ENCODE assay signal across 8 cellular contexts in the genomic region with DNA sequence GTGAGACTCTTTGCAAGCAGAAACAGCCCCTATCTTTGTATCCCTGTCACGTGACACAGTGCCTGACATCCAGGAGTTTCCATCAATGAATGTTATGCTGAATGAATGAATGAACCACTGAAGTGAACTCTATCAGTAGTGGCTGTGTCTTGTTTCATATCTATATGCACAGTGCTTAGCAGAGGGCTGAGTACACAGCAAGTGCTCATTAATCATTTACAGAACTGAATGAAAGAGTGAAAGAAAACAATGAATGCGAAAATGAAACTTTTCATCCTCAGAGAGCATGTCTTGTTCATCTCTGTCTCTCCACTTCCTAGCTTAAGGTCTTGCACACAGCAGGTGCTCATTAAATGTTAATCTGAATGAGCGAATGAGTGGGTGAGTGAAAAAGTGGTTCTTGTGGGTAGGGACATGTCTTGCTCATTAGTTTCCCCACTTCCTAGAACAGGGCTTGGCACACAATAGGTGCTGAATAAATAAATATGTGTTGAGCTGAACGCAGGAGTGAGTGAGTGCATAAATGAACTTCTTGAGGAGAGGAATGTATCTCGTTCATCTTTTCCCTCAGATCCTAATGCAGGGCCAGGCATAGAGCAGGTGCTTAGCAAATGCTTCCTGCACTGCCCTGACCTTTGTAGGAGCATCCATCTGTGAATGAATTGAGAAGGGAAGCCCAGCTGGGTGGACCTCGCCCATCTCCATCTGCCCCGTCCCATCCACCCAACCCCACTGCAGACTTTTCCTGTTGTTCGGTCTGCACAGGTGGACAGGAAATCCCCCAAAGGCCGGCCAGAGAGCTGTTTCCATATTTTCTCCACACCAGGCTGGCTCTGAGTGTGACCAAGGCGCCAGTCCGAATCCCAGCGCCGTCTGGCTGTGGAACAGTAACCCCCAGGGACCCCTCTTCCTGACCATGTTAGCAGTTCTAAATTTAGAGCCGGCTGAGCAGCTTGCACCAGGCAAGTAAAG.
DNase-seq lines count a peak whose midpoint lies in the region; ATAC-seq and TF ChIP-seq lines count a peak whose summit lies in the region.

No MANE protein-coding gene starts in this region.

- TF ChIP-seq CTCF in adrenal gland (IDR thresholded peaks at IDR 0.05), result no peak
- TF ChIP-seq CTCF in psoas muscle (IDR thresholded peaks at IDR 0.05), result no peak

- H3K27me3 ChIP-seq in adrenal gland, result no peaks in the 10 kb centered on the region
- H3K27me3 ChIP-seq in psoas muscle (ENCODE audit: insufficient read depth in 3 of 3, low read length in 2 of 3), result no peaks in the 10 kb centered on the region

- intact Hi-C loops in adrenal gland (cut with DNase I) (no loop called here), psoas muscle (cut with DNase I) (loop anchor here in 1 of 2 donors (5.0 kb wide), 1 partner anchor 266 kb away; no protein-coding TSS in a partner anchor)

- peak; percentile 83 for ATAC-seq in HG03066 (IDR thresholded peaks at IDR 0.05; ENCODE audit: low read depth, unreplicated experiment)
- ATAC-seq in psoas muscle, result peak in 3 of 4 donors; percentile 50 to 71 (median 53)

- DNase-seq in NCI-H2171 treated with DMSO at 0.1 percent for 48 hours (lab: John Stamatoyannopoulos, UW) (peak; percentile 29), NCI-H2171 (lab: John Stamatoyannopoulos, UW) (no peak), adrenal gland (peak in 5 of 7 donors; percentile 30 to 62 (median 32)), psoas muscle (peak; percentile 42 to 65), NCI-H748 treated with DMSO at 0.1 percent for 48 hours (lab: John Stamatoyannopoulos, UW) (no peak), HCEC 1CT (no peak), GM19240 (ENCODE audit: insufficient read length, low spot score) (no peak)

- H3K4me1 ChIP-seq in adrenal gland (replicated peaks in 1 of 2) (peaks cover 0 to 5% of the 10 kb centered on the region in 2 donors), psoas muscle (no peaks in the 10 kb centered on the region)

- WGBS in adrenal gland, 4 donors, result 56 to 61% (median 56%) methylated on average over 10 to 14 of the region's 14 CpGs
- WGBS in psoas muscle, 3 donors, result 18 to 23% (median 20%) methylated on average over 14 of the region's 14 CpGs

- H3K9me3 ChIP-seq in adrenal gland (replicated peaks in 1 of 3) (no peaks in the 10 kb centered on the region), psoas muscle (no peaks in the 10 kb centered on the region)

- H3K4me3 ChIP-seq in adrenal gland (no peak overlapping the region), psoas muscle (no peak overlapping the region)

- no peaks in the 10 kb centered on the region for H3K36me3 ChIP-seq in adrenal gland (replicated peaks in 1 of 2)
- H3K36me3 ChIP-seq in psoas muscle (ENCODE audit: insufficient read depth in 1 of 2, low read depth in 1 of 2), result no peaks in the 10 kb centered on the region

- H3K27ac ChIP-seq in adrenal gland (peak overlapping the region in 1 of 5 donors; percentile 18), psoas muscle (no peak overlapping the region)

- no peak for TF ChIP-seq POLR2A in adrenal gland (IDR thresholded peaks at IDR 0.05)

Comparison
In these comparisons a context has a peak if more than half of its experiments do, and no peak if none do; other contexts are left out.
1. DNase-seq: peak in NCI-H2171 treated with DMSO at 0.1 percent for 48 hours (single experiment), adrenal gland (5 of 7) and psoas muscle (2 of 2); none in NCI-H2171 (single experiment), NCI-H748 treated with DMSO at 0.1 percent for 48 hours (single experiment), HCEC 1CT (single experiment) and GM19240 (single experiment).